In the genomic region with DNA sequence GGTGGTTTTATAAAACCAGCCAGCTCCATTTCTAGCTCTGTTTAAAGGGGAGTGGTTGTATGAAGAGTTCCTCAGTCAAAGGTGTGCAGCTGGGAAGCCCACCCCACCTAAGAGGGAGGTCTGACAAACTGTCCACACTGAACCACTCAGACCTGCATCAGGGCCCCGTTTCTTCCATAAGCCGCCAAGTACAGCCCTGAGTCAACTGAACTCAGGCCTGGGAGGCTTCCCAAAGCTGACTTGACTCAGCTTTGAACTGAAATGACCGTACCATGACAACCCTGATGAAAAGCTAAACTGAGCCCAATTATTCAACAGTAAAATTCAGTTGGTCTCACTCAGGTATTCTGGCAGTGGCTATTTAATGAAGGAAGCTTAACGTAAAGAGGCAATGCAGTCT, we compare ENCODE assay signal across 2 cellular contexts. TPM values are rescaled to one million over a fixed set of nuclear protein-coding genes. Genes with fewer than 3 reads are reported as not detected.
"Had no signal": no experiment of that assay in that cellular context is flagged by ENCODE, and none has a peak within 500 bp of the region (broad histone marks: within the 10 kb centered on the region; RNA-seq: fewer than 3 reads in every experiment).

No MANE protein-coding gene starts in this region.

RNA-seq across cellular contexts. Expression of gene CBS, which starts 26.6 kb away (rescaled TPM):
- total RNA-seq: HT-29 had no signal
- polyA plus RNA-seq: IgD-negative memory B cell had no signal
